ENCODE assay signal across 8 cellular contexts in genomic region chrX:31213941-31214340, GRCh38.
DNase-seq lines count a peak whose midpoint lies in the region; ATAC-seq and TF ChIP-seq lines count a peak whose summit lies in the region.

No MANE protein-coding gene starts in this region.

- intact Hi-C loops in activated B cell treated with CpG ODN at 0.5 μM for 24 hours (cut with micrococcal nuclease) (loop anchor here (1.0 to 2.0 kb wide), 4 partner anchors 53 to 444 kb away; no protein-coding TSS in a partner anchor), stomach (cut with DNase I; ENCODE audit: low total_unique reads) (no loop called here)

- POLR2A ChIA-PET in HEK293 (lab: Yijun Ruan, JAX), result interaction anchor here (0.9 kb wide), 1 partner anchor 53 kb away, joined by 3 read pairs; no protein-coding TSS in a partner anchor
- POLR2A ChIA-PET in activated B cell treated with CpG ODN at 0.5 μM for 24 hours (lab: Charles Lee), result interaction anchor here (0.6 to 1.0 kb wide), 3 partner anchors 37 to 492 kb away, joined by 3 to 6 read pairs (median 3); no protein-coding TSS in a partner anchor

- TF ChIP-seq CTCF in HEK293 (tag by site-specific recombination; IDR thresholded peaks at IDR 0.05), result no peak
- no peak for TF ChIP-seq CTCF in activated B cell treated with CpG ODN at 0.5 μM for 24 hours (IDR thresholded peaks at IDR 0.05)
- peak; percentile 47 for TF ChIP-seq CTCF in liver (IDR thresholded peaks at IDR 0.05; ENCODE audit: low read depth, low read length, missing input control)
- peak in 3 of 7 experiments; percentile 17 to 40 (median 19) for TF ChIP-seq CTCF in stomach (IDR thresholded peaks at IDR 0.05)

- no peak overlapping the region for H3K27ac ChIP-seq in HEK293 (ENCODE audit: extremely low read depth, low read depth, low read length)
- no peak overlapping the region for H3K27ac ChIP-seq in liver (ENCODE audit: low read depth in 1 of 2, low read length in 2 of 2)
- H3K27ac ChIP-seq in stomach, result no peak overlapping the region

- H3K4me1 Mint-ChIP-seq in activated B cell treated with CpG ODN at 0.5 μM for 24 hours, result peaks cover 8% of the 10 kb centered on the region

- TF ChIP-seq RAD21 in liver (IDR thresholded peaks at IDR 0.05), result peak; percentile 70 to 77

- in situ Hi-C loops in G401 (cut with HindIII; ENCODE audit: low sequenced_read_pairs), result no loop called here

- CTCF ChIA-PET in HEK293 (lab: Yijun Ruan, JAX) (interaction anchor here (0.5 to 1.9 kb wide), 17 partner anchors 9 to 492 kb away, joined by 3 to 26 read pairs (median 6); no protein-coding TSS in a partner anchor), activated B cell treated with CpG ODN at 0.5 μM for 24 hours (lab: Charles Lee) (interaction anchor here (0.7 to 7.6 kb wide), 19 partner anchors 9 to 478 kb away, joined by 3 to 86 read pairs (median 4); no protein-coding TSS in a partner anchor)

- H3K4me3 ChIP-seq in HEK293 (ENCODE audit: low read depth, low read length), result no peak overlapping the region
- H3K4me3 ChIP-seq in liver (ENCODE audit: low read depth in 1 of 3, low read length in 3 of 3), result no peak overlapping the region
- no peak overlapping the region for H3K4me3 ChIP-seq in stomach

- H3K4me1 ChIP-seq in HEK293 (ENCODE audit: control insufficient read depth, insufficient read depth, low read length) (peaks cover 5% of the 10 kb centered on the region; the same call in 1 of the 2 replicates), liver (ENCODE audit: control insufficient read depth in 4 of 4, insufficient read depth in 4 of 4, low read length in 3 of 4) (peaks cover 0 to 7% (median 0%) of the 10 kb centered on the region in 4 donors), stomach (peaks cover 0 to 27% (median 8%) of the 10 kb centered on the region in 4 donors)

- no peaks in the 10 kb centered on the region for H3K36me3 Mint-ChIP-seq in activated B cell treated with CpG ODN at 0.5 μM for 24 hours (ENCODE audit: low read depth)

- H3K9me3 ChIP-seq in HEK293 (ENCODE audit: control insufficient read depth, insufficient read depth, low read depth, low read length), result no peaks in the 10 kb centered on the region
- H3K9me3 ChIP-seq in liver (ENCODE audit: control insufficient read depth in 4 of 4, low read length in 3 of 4), result no peaks in the 10 kb centered on the region
- H3K9me3 ChIP-seq in stomach, result no peaks in the 10 kb centered on the region

- peak; percentile 54 for DNase-seq in G401 (ENCODE audit: low spot score)
- no peak for DNase-seq in activated B cell treated with CpG ODN at 0.5 μM for 24 hours
- DNase-seq in activated CD8-positive, alpha-beta memory T cell treated with anti-CD3 and anti-CD28 coated beads, Interleukin-2, amount 50 U/mL, for 48 hours, result no peak
- no peak for DNase-seq in activated effector memory CD4-positive, alpha-beta T cell treated with anti-CD3 and anti-CD28 coated beads, Interleukin-2, amount 50 U/mL, for 16 hours
- DNase-seq in NCI-H2196 (lab: John Stamatoyannopoulos, UW; ENCODE audit: unreplicated experiment), result no peak
- no peak for DNase-seq in stomach

- H3K27me3 ChIP-seq in liver (ENCODE audit: control insufficient read depth in 4 of 4, insufficient read depth in 4 of 4, low read length in 3 of 4) (no peaks in the 10 kb centered on the region), stomach (no peaks in the 10 kb centered on the region)

- peak; percentile 52 for ATAC-seq in activated B cell treated with CpG ODN at 0.5 μM for 24 hours (ENCODE audit: low read depth)

- no peak overlapping the region for H3K27ac Mint-ChIP-seq in activated B cell treated with CpG ODN at 0.5 μM for 24 hours

- no peak for TF ChIP-seq EP300 in stomach (IDR thresholded peaks at IDR 0.05)

- no peak overlapping the region for H3K4me3 Mint-ChIP-seq in activated B cell treated with CpG ODN at 0.5 μM for 24 hours

- TF ChIP-seq POLR2A in stomach (IDR thresholded peaks at IDR 0.05), result no peak

- H3K9me3 Mint-ChIP-seq in activated B cell treated with CpG ODN at 0.5 μM for 24 hours, result no peaks in the 10 kb centered on the region

- H3K27me3 Mint-ChIP-seq in activated B cell treated with CpG ODN at 0.5 μM for 24 hours, result no peaks in the 10 kb centered on the region

- H3K9ac ChIP-seq in liver (ENCODE audit: low read depth in 1 of 2, low read length in 2 of 2), result no peak overlapping the region

- H3K36me3 ChIP-seq in HEK293 (ENCODE audit: control insufficient read depth in 2 of 2, insufficient read depth in 1 of 2, low read length in 2 of 2) (no peaks in the 10 kb centered on the region), liver (ENCODE audit: control insufficient read depth in 4 of 4, insufficient read depth in 3 of 4, low read depth in 1 of 4, low read length in 3 of 4) (peaks cover 0 to 2% (median 0%) of the 10 kb centered on the region in 4 donors), stomach (no peaks in the 10 kb centered on the region)

TF ChIP-seq in HEK293, 187 proteins besides CTCF, POLR2A, EP300 and RAD21:
- TF ChIP-seq ZBTB7A (tag by site-specific recombination; IDR thresholded peaks at IDR 0.05; ENCODE audit: low read depth), result no peak
- TF ChIP-seq ZNF654 (tag by site-specific recombination; IDR thresholded peaks at IDR 0.05; ENCODE audit: low read depth), result peak; percentile 10; the same call in 1 of the 2 replicates

TF ChIP-seq in liver, 16 proteins besides CTCF, POLR2A, EP300 and RAD21:
- TF ChIP-seq YY1 (IDR thresholded peaks at IDR 0.05) (no peak), HNF4A (conservative IDR thresholded peaks at IDR 0.05) (no peak), EGR1 (IDR thresholded peaks at IDR 0.05; ENCODE audit: low read depth in 2 of 2) (no peak), FOXA1 (IDR thresholded peaks at IDR 0.05) (no peak), TAF1 (conservative IDR thresholded peaks at IDR 0.05) (no peak)
